13 cellular contexts compared by ENCODE assay signal in the genomic region with DNA sequence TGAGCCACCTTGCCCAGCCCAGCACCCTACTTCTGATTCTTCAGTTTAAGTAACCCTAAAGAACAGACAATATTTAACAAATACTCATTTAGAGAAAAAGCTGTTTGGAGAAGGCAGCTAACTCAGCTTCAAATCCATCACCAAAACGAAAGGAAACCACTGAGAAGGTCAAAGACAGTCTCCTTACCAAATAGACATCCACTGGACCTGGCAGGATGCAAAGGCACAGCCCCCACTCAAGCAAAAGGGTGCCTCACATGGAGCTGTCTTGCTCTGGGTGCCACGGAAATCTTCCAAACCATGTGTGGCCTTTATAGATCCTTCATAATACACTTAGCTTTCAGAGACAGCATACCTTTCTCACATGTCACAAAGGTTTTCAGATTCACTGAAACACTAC.
DNase-seq lines count a peak whose midpoint lies in the region; ATAC-seq and TF ChIP-seq lines count a peak whose summit lies in the region.
"Had no signal": no experiment of that assay in that cellular context is flagged by ENCODE, and none has a peak within 500 bp of the region (broad histone marks: within the 10 kb centered on the region; RNA-seq: fewer than 3 reads in every experiment).

No MANE protein-coding gene starts in this region.

- H3K4me2 ChIP-seq in KMS-11, result peak overlapping the region; percentile 82; the same call in 1 of the 2 replicates

- no peaks in the 10 kb centered on the region for H3K9me3 ChIP-seq in CD8-positive, alpha-beta memory T cell (ENCODE audit: low read length)
- no peaks in the 10 kb centered on the region for H3K9me3 ChIP-seq in suprapubic skin
- H3K9me3 ChIP-seq: ovary had no signal

- H3K4me3 ChIP-seq in CD8-positive, alpha-beta memory T cell (ENCODE audit: low read length), result no peak overlapping the region
- H3K4me3 ChIP-seq in KMS-11 (IDR thresholded peaks at IDR 0.05; ENCODE audit: insufficient read depth, low read depth, low read length) (no peak overlapping the region), coronary artery (peak overlapping the region; percentile 32), suprapubic skin (no peak overlapping the region)
- H3K4me3 ChIP-seq: ovary had no signal

- no peak for TF ChIP-seq POLR2A in suprapubic skin (IDR thresholded peaks at IDR 0.05)

- H3K36me3 ChIP-seq in CD8-positive, alpha-beta memory T cell (ENCODE audit: insufficient read depth, low read length), result no peaks in the 10 kb centered on the region
- no peaks in the 10 kb centered on the region for H3K36me3 ChIP-seq in KMS-11 (ENCODE audit: insufficient read depth)
- peaks cover 4% of the 10 kb centered on the region for H3K36me3 ChIP-seq in suprapubic skin
- H3K36me3 ChIP-seq: ovary had no signal

- H2AFZ ChIP-seq in KMS-11 (ENCODE audit: low read depth), result no peak overlapping the region

- POLR2A ChIA-PET in CD8-positive, alpha-beta memory T cell (lab: Charles Lee), result no interaction called here

- no peak for ATAC-seq in HG02885 (IDR thresholded peaks at IDR 0.05; ENCODE audit: poor library complexity, unreplicated experiment)

- H3K9ac ChIP-seq in KMS-11, result no peak overlapping the region

- TF ChIP-seq CTCF in KMS-11 (conservative IDR thresholded peaks at IDR 0.05; ENCODE audit: low read depth, low read length), result no peak
- TF ChIP-seq CTCF in coronary artery (IDR thresholded peaks at IDR 0.05), result no peak
- no peak for TF ChIP-seq CTCF in osteocyte (IDR thresholded peaks at IDR 0.05)
- TF ChIP-seq CTCF in suprapubic skin (IDR thresholded peaks at IDR 0.05), result no peak

- H3K4me1 ChIP-seq in CD8-positive, alpha-beta memory T cell (ENCODE audit: insufficient read depth, low read length), result peaks cover 11% of the 10 kb centered on the region
- H3K4me1 ChIP-seq in KMS-11 (ENCODE audit: low read depth, poor library complexity, severe bottlenecking) (peaks cover 42% of the 10 kb centered on the region), suprapubic skin (no peaks in the 10 kb centered on the region)

- H4K20me1 ChIP-seq in KMS-11 (ENCODE audit: insufficient read depth), result no peaks in the 10 kb centered on the region; the same call in 1 of the 2 replicates

- peak overlapping the region in 6 of 8 donors; percentile 35 to 81 (median 60) for H3K27ac Mint-ChIP-seq in CD8-positive, alpha-beta memory T cell
- peak overlapping the region; percentile 38 for H3K27ac Mint-ChIP-seq in osteocyte (ENCODE audit: unreplicated experiment)

- H3K4me3 Mint-ChIP-seq in CD8-positive, alpha-beta memory T cell, result no peak overlapping the region
- H3K4me3 Mint-ChIP-seq in osteocyte (ENCODE audit: unreplicated experiment), result no peak overlapping the region

- no peaks in the 10 kb centered on the region for H3K27me3 ChIP-seq in CD8-positive, alpha-beta memory T cell (ENCODE audit: insufficient read depth, low read length, poor library complexity, severe bottlenecking)
- H3K27me3 ChIP-seq in KMS-11 (ENCODE audit: insufficient read depth, low read depth) (no peaks in the 10 kb centered on the region), suprapubic skin (no peaks in the 10 kb centered on the region)
- H3K27me3 ChIP-seq: ovary had no signal

- H3K36me3 Mint-ChIP-seq in CD8-positive, alpha-beta memory T cell, result peaks cover 8 to 27% (median 11%) of the 10 kb centered on the region in 3 donors
- peaks cover 22% of the 10 kb centered on the region for H3K36me3 Mint-ChIP-seq in osteocyte (ENCODE audit: unreplicated experiment)

- H3K79me2 ChIP-seq in KMS-11 (ENCODE audit: insufficient read depth, low read depth), result peaks cover 17% of the 10 kb centered on the region; the same call in 1 of the 2 replicates

- whole genome bisulfite sequencing in suprapubic skin, result 71% methylated on average over 2 of the region's 2 CpGs

- H3K4me1 Mint-ChIP-seq in CD8-positive, alpha-beta memory T cell, result peaks cover 16 to 30% (median 29%) of the 10 kb centered on the region in 3 donors
- peaks cover 30% of the 10 kb centered on the region for H3K4me1 Mint-ChIP-seq in osteocyte (ENCODE audit: unreplicated experiment)

- H3K9me3 Mint-ChIP-seq in CD8-positive, alpha-beta memory T cell, result no peaks in the 10 kb centered on the region
- H3K9me3 Mint-ChIP-seq in osteocyte (ENCODE audit: unreplicated experiment), result no peaks in the 10 kb centered on the region

- CTCF ChIA-PET in CD8-positive, alpha-beta memory T cell (lab: Charles Lee), result interaction anchor here (2.0 kb wide), 1 partner anchor 19 kb away, joined by 6 read pairs; no protein-coding TSS in a partner anchor

- DNase-seq in CD8-positive, alpha-beta memory T cell, result no peak
- DNase-seq in coronary artery (ENCODE audit: low spot score) (no peak), osteocyte (ENCODE audit: extremely low spot score, unreplicated experiment) (no peak), AG08396 (ENCODE audit: low spot score) (no peak), NCI-H1105 (lab: John Stamatoyannopoulos, UW) (no peak), suprapubic skin (ENCODE audit: low spot score in 2 of 2) (no peak)
- DNase-seq: H7; NCI-H1436; ovary; stimulated activated CD4-positive, alpha-beta T cell treated with anti-CD3 and anti-CD28 coated beads, Interleukin-2, amount 100 ng/mL, for 24 hours; stimulated activated naive CD8-positive, alpha-beta T cell treated with anti-CD3 and anti-CD28 coated beads, Interleukin-15, Interleukin-2, amounts not matched to agents 100 U/mL and 50 U/mL, for 24 hours had no signal

- no peaks in the 10 kb centered on the region for H3K27me3 Mint-ChIP-seq in CD8-positive, alpha-beta memory T cell
- no peaks in the 10 kb centered on the region for H3K27me3 Mint-ChIP-seq in osteocyte (ENCODE audit: unreplicated experiment)

- no peak for TF ChIP-seq EP300 in suprapubic skin (IDR thresholded peaks at IDR 0.05)

- no peak overlapping the region for H3K27ac ChIP-seq in CD8-positive, alpha-beta memory T cell (ENCODE audit: low read depth, low read length)
- no peak overlapping the region; the same call in 1 of the 2 replicates for H3K27ac ChIP-seq in KMS-11
- peak overlapping the region in 1 of 2 donors; percentile 70 for H3K27ac ChIP-seq in coronary artery
- no peak overlapping the region for H3K27ac ChIP-seq in suprapubic skin
